Comparison of ENCODE assay signal across 8 cellular contexts in the genomic region with DNA sequence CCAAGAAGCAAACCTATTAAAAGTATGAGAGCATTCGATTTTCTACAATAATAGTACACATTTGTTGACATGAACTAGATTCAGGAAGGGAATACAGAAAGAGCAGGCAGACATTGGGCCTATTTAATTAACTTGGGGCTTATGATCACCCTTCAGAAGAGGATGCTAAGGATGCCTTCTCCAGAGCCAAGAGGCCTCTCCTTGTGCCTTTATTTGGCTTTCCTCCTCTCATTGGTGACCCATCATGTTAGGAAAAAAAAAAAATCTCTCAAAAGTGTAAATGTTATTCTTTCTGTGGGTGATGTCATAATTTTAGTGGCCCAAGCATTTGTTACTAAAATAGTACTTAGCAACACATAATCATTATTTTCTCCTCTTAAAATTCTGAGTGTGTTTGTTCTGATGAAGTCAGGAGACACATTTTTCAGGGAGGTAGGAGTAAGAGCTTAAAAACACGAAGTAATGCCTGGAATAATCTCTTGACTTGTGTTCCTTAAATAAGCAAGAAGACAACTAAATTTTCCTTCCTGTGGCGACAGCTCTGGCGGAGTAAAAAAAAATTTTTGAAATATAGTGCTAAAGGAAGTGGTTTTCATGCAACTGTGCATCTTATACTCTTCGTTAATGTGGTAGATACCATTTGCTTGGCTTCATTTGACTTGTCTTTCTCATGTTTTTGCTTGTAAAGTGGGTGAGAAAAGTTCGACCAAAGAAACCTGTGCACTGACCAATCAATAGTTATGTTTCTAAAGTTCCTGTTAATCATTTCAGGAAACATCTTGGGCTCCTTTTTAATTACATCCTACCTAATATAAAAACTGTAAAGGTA. TPM values are rescaled to one million over a fixed set of nuclear protein-coding genes. Genes with fewer than 3 reads are reported as not detected.
DNase-seq lines count a peak whose midpoint lies in the region; ATAC-seq, FAIRE-seq and TF ChIP-seq lines count a peak whose summit lies in the region.

No MANE protein-coding gene starts in this region.

- no peaks in the 10 kb centered on the region for H3K36me3 ChIP-seq in esophagus squamous epithelium
- H3K36me3 ChIP-seq in prostate gland, result no peaks in the 10 kb centered on the region

- ATAC-seq in GM21528 (IDR thresholded peaks at IDR 0.05; ENCODE audit: low FRiP score, unreplicated experiment) (peak; percentile 82), sciatic nerve (no peak)

- intact Hi-C loops in esophagus squamous epithelium (cut with DNase I) (no loop called here), sciatic nerve (cut with DNase I) (no loop called here), prostate gland (cut with DNase I) (no loop called here)

- DNase-seq in GM12892 (ENCODE audit: insufficient read length) (no peak), HL-60 (ENCODE audit: low read depth in 1 of 2, low spot score in 1 of 2) (peak in 1 of 2 experiments; percentile 53), esophagus squamous epithelium (lab: John Stamatoyannopoulos, UW) (no peak), sciatic nerve (ENCODE audit: low spot score) (no peak), prostate gland (ENCODE audit: low spot score) (no peak), midbrain (lab: John Stamatoyannopoulos, UW) (no peak), superior temporal gyrus (ENCODE audit: extremely low spot score) (no peak)

- TF ChIP-seq POLR2A in GM12892 (IDR thresholded peaks at IDR 0.05; ENCODE audit: low read depth, low read length) (no peak), esophagus squamous epithelium (IDR thresholded peaks at IDR 0.05) (no peak), prostate gland (IDR thresholded peaks at IDR 0.05) (no peak)

- no peaks in the 10 kb centered on the region for H3K27me3 ChIP-seq in HL-60 (ENCODE audit: insufficient read depth, poor library complexity, severe bottlenecking)
- H3K27me3 ChIP-seq in esophagus squamous epithelium, result no peaks in the 10 kb centered on the region
- H3K27me3 ChIP-seq in prostate gland (replicated peaks; ENCODE audit: insufficient read depth), result no peaks in the 10 kb centered on the region

- H3K9me3 ChIP-seq in esophagus squamous epithelium (no peaks in the 10 kb centered on the region), prostate gland (no peaks in the 10 kb centered on the region)

- FAIRE-seq in GM12892 (lab: Jason Lieb, UNC), result peak; percentile 84

- TF ChIP-seq CTCF in HL-60 (IDR thresholded peaks at IDR 0.05; ENCODE audit: insufficient read depth, low read length) (no peak), esophagus squamous epithelium (IDR thresholded peaks at IDR 0.05) (no peak), prostate gland (IDR thresholded peaks at IDR 0.05) (no peak)

- H3K27ac ChIP-seq in HL-60 (replicated peaks) (peak overlapping the region; percentile 89), esophagus squamous epithelium (peak overlapping the region in 3 of 4 donors; percentile 45 to 72 (median 68)), prostate gland (no peak overlapping the region)

- H3K4me1 ChIP-seq in esophagus squamous epithelium, result peaks cover 21 to 64% (median 23%) of the 10 kb centered on the region in 3 donors
- no peaks in the 10 kb centered on the region for H3K4me1 ChIP-seq in prostate gland (replicated peaks)

- 55 to 69% methylated on average over 6 of the region's 6 CpGs for WGBS in esophagus squamous epithelium, 2 donors
- WGBS in prostate gland, result 73% methylated on average over 6 of the region's 6 CpGs

- H3K4me3 ChIP-seq in HL-60 (replicated peaks; ENCODE audit: insufficient read depth, low read length) (no peak overlapping the region), esophagus squamous epithelium (no peak overlapping the region), prostate gland (no peak overlapping the region)

RNA-seq across cellular contexts. Expression of a gene that starts 11.3 kb away (rescaled TPM):
- 140 TPM for polyA plus RNA-seq in GM12892 (2012; ENCODE audit: missing spikeins)
- total RNA-seq in esophagus squamous epithelium (100 to 1,000 TPM in 3 of 4 donors, 10 to 100 TPM in 1; 94.0 to 318 (median 161) TPM), sciatic nerve (215 TPM), prostate gland (100 to 1,000 TPM; 131 to 226 TPM)

Comparison
In these comparisons a context has a peak if more than half of its experiments do, and no peak if none do; other contexts are left out.
1. H3K27ac ChIP-seq: peak in HL-60 (single experiment) and esophagus squamous epithelium (3 of 4); none in prostate gland (0 of 2).